Comparison of ENCODE assay signal across 8 cellular contexts in the genomic region with DNA sequence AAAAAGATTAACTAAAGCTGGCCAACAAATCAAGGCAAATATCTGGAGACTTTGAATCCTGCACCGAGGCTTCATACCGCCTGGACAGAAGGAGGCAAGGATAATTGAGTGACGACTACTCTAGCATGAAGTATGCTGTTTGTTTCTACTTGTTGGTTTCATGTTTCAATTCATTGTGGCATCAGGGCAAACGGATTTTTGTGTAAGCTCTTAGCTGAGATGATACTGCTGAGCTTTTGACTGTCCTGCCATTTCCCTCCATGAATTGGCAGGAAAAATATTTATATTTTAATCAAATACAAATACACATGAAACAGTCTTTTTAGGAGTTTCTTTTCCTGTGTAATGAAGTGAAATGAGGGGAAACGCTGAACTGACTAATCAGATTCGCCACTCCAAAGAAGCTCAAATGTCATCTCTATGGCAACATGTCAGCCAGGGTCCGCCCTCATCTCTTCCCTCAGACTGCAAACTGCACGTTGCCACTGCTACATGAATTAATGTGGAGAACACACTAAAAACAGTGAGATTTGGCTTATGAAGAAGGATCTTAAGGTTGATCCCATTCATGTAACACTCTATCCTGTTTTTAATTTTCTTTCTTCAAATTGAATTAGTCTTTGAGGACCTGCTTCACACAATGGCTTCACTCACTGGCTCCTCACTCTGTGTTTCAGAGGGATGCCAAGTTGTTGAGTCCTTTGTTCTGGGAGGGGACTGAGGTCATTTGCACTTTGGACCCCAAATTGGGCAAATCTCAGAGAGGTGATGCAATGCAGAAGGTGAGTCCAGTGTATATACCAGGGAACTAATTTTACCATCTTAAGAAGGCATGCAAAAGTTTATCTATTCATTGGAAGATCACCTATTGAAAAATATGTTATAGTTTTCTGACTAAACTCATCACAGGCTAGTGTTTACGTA.
A peak's percentile ranks its signal among the peaks of the same experiment; 100 is the strongest.
DNase-seq lines count a peak whose midpoint lies in the region; ATAC-seq and TF ChIP-seq lines count a peak whose summit lies in the region.

No MANE protein-coding gene starts in this region.

- no peaks in the 10 kb centered on the region for H3K36me3 Mint-ChIP-seq in nephron (ENCODE audit: low read depth)

- H3K9me3 Mint-ChIP-seq in nephron, result no peaks in the 10 kb centered on the region

- H3K4me1 Mint-ChIP-seq in nephron, result peaks cover 20% of the 10 kb centered on the region

- no peak for ATAC-seq in HG03135 (IDR thresholded peaks at IDR 0.05; ENCODE audit: unreplicated experiment)

- peak overlapping the region; percentile 71 to 86 (median 80) for H3K27ac Mint-ChIP-seq in nephron

- no peak for TF ChIP-seq CTCF in brain microvascular endothelial cell (IDR thresholded peaks at IDR 0.05; ENCODE audit: low read depth, low read length, missing control alignments)
- TF ChIP-seq CTCF in nephron (IDR thresholded peaks at IDR 0.05; ENCODE audit: unreplicated experiment in 3 of 3), result no peak
- TF ChIP-seq CTCF in spleen (IDR thresholded peaks at IDR 0.05 in 8 of 11, conservative IDR thresholded peaks at IDR 0.05 in 3 of 11), result no peak

- in situ Hi-C loops in brain microvascular endothelial cell (cut with HindIII; ENCODE audit: low pct_ligation_motif_present, low sequenced_read_pairs), result no loop called here

- H3K4me3 Mint-ChIP-seq in nephron, result peak overlapping the region; percentile 50 to 72 (median 56)

- H3K27ac ChIP-seq in brain microvascular endothelial cell (peak overlapping the region; percentile 48), spleen (no peak overlapping the region)

- H3K27me3 ChIP-seq in brain microvascular endothelial cell (replicated peaks) (no peaks in the 10 kb centered on the region), spleen (replicated peaks in 1 of 7) (peaks cover 0 to 11% (median 0%) of the 10 kb centered on the region in 7 donors)

- no peaks in the 10 kb centered on the region for H3K27me3 Mint-ChIP-seq in nephron (ENCODE audit: low read depth)

- no peaks in the 10 kb centered on the region for H3K36me3 ChIP-seq in brain microvascular endothelial cell (replicated peaks)
- H3K36me3 ChIP-seq in spleen, result no peaks in the 10 kb centered on the region

- H3K4me3 ChIP-seq in brain microvascular endothelial cell (ENCODE audit: low read depth, low read length), result peak overlapping the region; percentile 31
- no peak overlapping the region for H3K4me3 ChIP-seq in spleen

- intact Hi-C loops in spleen (cut with DNase I; ENCODE audit: low total_unique reads), result no loop called here

- WGBS in spleen, 5 donors, result 54 to 63% (median 56%) methylated on average over 9 of the region's 9 CpGs

- TF ChIP-seq POLR2A in spleen (IDR thresholded peaks at IDR 0.05), result no peak

- no peaks in the 10 kb centered on the region for H3K9me3 ChIP-seq in spleen

- no peaks in the 10 kb centered on the region for H3K4me1 ChIP-seq in spleen

- peak; percentile 77 for DNase-seq in DMS153 (lab: John Stamatoyannopoulos, UW)
- DNase-seq in NCI-H2081 treated with DMSO at 0.1 percent for 48 hours (lab: John Stamatoyannopoulos, UW), result peak; percentile 69
- DNase-seq in brain microvascular endothelial cell, result peak; percentile 36
- DNase-seq in islet precursor cell, result no peak
- no peak for DNase-seq in spleen
- no peak for DNase-seq in CD1c-positive myeloid dendritic cell (ENCODE audit: extremely low spot score)

Comparison
In these comparisons a context has a peak if more than half of its experiments do, and no peak if none do; other contexts are left out.
1. DNase-seq: peak in DMS153 (single experiment), NCI-H2081 treated with DMSO at 0.1 percent for 48 hours (single experiment) and brain microvascular endothelial cell (single experiment); none in islet precursor cell (single experiment), spleen (single experiment) and CD1c-positive myeloid dendritic cell (single experiment).